Comparison of ENCODE assay signal across 13 cellular contexts in genomic region chr14:61512508-61512907, GRCh38.
DNase-seq lines count a peak whose midpoint lies in the region; ATAC-seq and TF ChIP-seq lines count a peak whose summit lies in the region.
"Had no signal": no experiment of that assay in that cellular context is flagged by ENCODE, and none has a peak within 500 bp of the region (broad histone marks: within the 10 kb centered on the region; RNA-seq: fewer than 3 reads in every experiment).

No MANE protein-coding gene starts in this region.

- no peaks in the 10 kb centered on the region for H3K79me2 ChIP-seq in smooth muscle cell (ENCODE audit: low read depth)

- peak overlapping the region; percentile 97 for H3K27ac Mint-ChIP-seq in activated CD4-positive, alpha-beta T cell treated with anti-CD3 and anti-CD28 coated beads for 36 hours
- peak overlapping the region; percentile 88 for H3K27ac Mint-ChIP-seq in activated T-helper 1 cell treated with anti-CD3 and anti-CD28 coated beads, Interleukin-12 subunit alpha, Interleukin-12 subunit beta, Interleukin-2, Interleukin-4 antibody, amounts not matched to agents 30 ng/mL and 10 ng/mL and 1 ng/mL, durations not matched to agents 14 hours and 24 hours and 36 hours
- H3K27ac Mint-ChIP-seq: dendritic cell treated with granulocyte-macrophage colony-stimulating factor and Interleukin-4, amounts not matched to agents 40 ng/mL and 50 ng/mL, for 4 days had no signal

- peak overlapping the region; percentile 71 for H3K27ac ChIP-seq in smooth muscle cell (ENCODE audit: low read depth)

- H3F3A ChIP-seq in smooth muscle cell (ENCODE audit: low read depth), result peaks cover 6% of the 10 kb centered on the region

- CTCF ChIA-PET in activated CD4-positive, alpha-beta T cell treated with anti-CD3 and anti-CD28 coated beads for 36 hours (lab: Charles Lee), result interaction anchor here (0.7 to 5.0 kb wide), 8 partner anchors 9 to 183 kb away, joined by 3 to 32 read pairs (median 4); partner anchors contain the start of gene HIF1A

- peak overlapping the region; percentile 24 for H3K9ac ChIP-seq in smooth muscle cell (ENCODE audit: low read depth)

- intact Hi-C loops in activated CD4-positive, alpha-beta T cell treated with anti-CD3 and anti-CD28 coated beads for 36 hours (cut with DNase I, micrococcal nuclease), result no loop called here
- intact Hi-C loops in activated T-helper 1 cell treated with anti-CD3 and anti-CD28 coated beads, Interleukin-12 subunit alpha, Interleukin-12 subunit beta, Interleukin-2, Interleukin-4 antibody, amounts not matched to agents 30 ng/mL and 10 ng/mL and 1 ng/mL, durations not matched to agents 14 hours and 24 hours and 36 hours (cut with micrococcal nuclease), result no loop called here

- H3K4me3 ChIP-seq in fibroblast of mammary gland (ENCODE audit: control insufficient read depth, low read depth, low read length), result no peak overlapping the region
- no peak overlapping the region for H3K4me3 ChIP-seq in smooth muscle cell

- H3K4me2 ChIP-seq in smooth muscle cell, result peak overlapping the region; percentile 46

- H3K4me3 Mint-ChIP-seq in activated CD4-positive, alpha-beta T cell treated with anti-CD3 and anti-CD28 coated beads for 36 hours, result peak overlapping the region; percentile 54
- peak overlapping the region; percentile 27 for H3K4me3 Mint-ChIP-seq in activated T-helper 1 cell treated with anti-CD3 and anti-CD28 coated beads, Interleukin-12 subunit alpha, Interleukin-12 subunit beta, Interleukin-2, Interleukin-4 antibody, amounts not matched to agents 30 ng/mL and 10 ng/mL and 1 ng/mL, durations not matched to agents 14 hours and 24 hours and 36 hours
- H3K4me3 Mint-ChIP-seq: dendritic cell treated with granulocyte-macrophage colony-stimulating factor and Interleukin-4, amounts not matched to agents 40 ng/mL and 50 ng/mL, for 4 days; H9 had no signal

- H2AFZ ChIP-seq in smooth muscle cell (ENCODE audit: low read depth), result no peak overlapping the region

- peaks cover 4% of the 10 kb centered on the region for H3K9me3 Mint-ChIP-seq in activated CD4-positive, alpha-beta T cell treated with anti-CD3 and anti-CD28 coated beads for 36 hours (ENCODE audit: low read depth)
- no peaks in the 10 kb centered on the region for H3K9me3 Mint-ChIP-seq in activated T-helper 1 cell treated with anti-CD3 and anti-CD28 coated beads, Interleukin-12 subunit alpha, Interleukin-12 subunit beta, Interleukin-2, Interleukin-4 antibody, amounts not matched to agents 30 ng/mL and 10 ng/mL and 1 ng/mL, durations not matched to agents 14 hours and 24 hours and 36 hours
- H3K9me3 Mint-ChIP-seq: dendritic cell treated with granulocyte-macrophage colony-stimulating factor and Interleukin-4, amounts not matched to agents 40 ng/mL and 50 ng/mL, for 4 days; H9; T-cell had no signal

- H3K9me3 ChIP-seq in smooth muscle cell (replicated peaks; ENCODE audit: low read depth), result no peaks in the 10 kb centered on the region

- H3K36me3 Mint-ChIP-seq in activated CD4-positive, alpha-beta T cell treated with anti-CD3 and anti-CD28 coated beads for 36 hours (ENCODE audit: low read depth), result peaks cover 50% of the 10 kb centered on the region
- H3K36me3 Mint-ChIP-seq in activated T-helper 1 cell treated with anti-CD3 and anti-CD28 coated beads, Interleukin-12 subunit alpha, Interleukin-12 subunit beta, Interleukin-2, Interleukin-4 antibody, amounts not matched to agents 30 ng/mL and 10 ng/mL and 1 ng/mL, durations not matched to agents 14 hours and 24 hours and 36 hours (ENCODE audit: low read depth), result peaks cover 49% of the 10 kb centered on the region

- no peaks in the 10 kb centered on the region for H3K27me3 ChIP-seq in smooth muscle cell (ENCODE audit: low read depth)

- H3K4me1 Mint-ChIP-seq in activated CD4-positive, alpha-beta T cell treated with anti-CD3 and anti-CD28 coated beads for 36 hours, result peaks cover 94% of the 10 kb centered on the region
- H3K4me1 Mint-ChIP-seq in activated T-helper 1 cell treated with anti-CD3 and anti-CD28 coated beads, Interleukin-12 subunit alpha, Interleukin-12 subunit beta, Interleukin-2, Interleukin-4 antibody, amounts not matched to agents 30 ng/mL and 10 ng/mL and 1 ng/mL, durations not matched to agents 14 hours and 24 hours and 36 hours (ENCODE audit: low read depth), result peaks cover 83% of the 10 kb centered on the region

- H3K4me1 ChIP-seq in smooth muscle cell (ENCODE audit: low read depth), result no peaks in the 10 kb centered on the region

- ATAC-seq in activated CD4-positive, alpha-beta T cell treated with anti-CD3 and anti-CD28 coated beads for 36 hours, result no peak
- ATAC-seq in GM18502 (IDR thresholded peaks at IDR 0.05; ENCODE audit: poor library complexity, unreplicated experiment), result no peak

- H3K36me3 ChIP-seq in smooth muscle cell (ENCODE audit: low read depth), result no peaks in the 10 kb centered on the region

- POLR2A ChIA-PET in activated CD4-positive, alpha-beta T cell treated with anti-CD3 and anti-CD28 coated beads for 36 hours (lab: Charles Lee), result interaction anchor here (0.6 to 3.9 kb wide), 8 partner anchors 10 to 325 kb away, joined by 3 to 23 read pairs (median 7); no protein-coding TSS in a partner anchor

- TF ChIP-seq CTCF in fibroblast of mammary gland (conservative IDR thresholded peaks at IDR 0.05; ENCODE audit: control insufficient read depth, insufficient read depth, low read depth, low read length), result no peak
- TF ChIP-seq CTCF in smooth muscle cell (IDR thresholded peaks at IDR 0.05; ENCODE audit: borderline replicate concordance, insufficient read depth, poor library complexity, severe bottlenecking), result no peak

- H3K27me3 Mint-ChIP-seq in activated CD4-positive, alpha-beta T cell treated with anti-CD3 and anti-CD28 coated beads for 36 hours, result no peaks in the 10 kb centered on the region
- no peaks in the 10 kb centered on the region for H3K27me3 Mint-ChIP-seq in activated T-helper 1 cell treated with anti-CD3 and anti-CD28 coated beads, Interleukin-12 subunit alpha, Interleukin-12 subunit beta, Interleukin-2, Interleukin-4 antibody, amounts not matched to agents 30 ng/mL and 10 ng/mL and 1 ng/mL, durations not matched to agents 14 hours and 24 hours and 36 hours (ENCODE audit: insufficient read depth)
- H3K27me3 Mint-ChIP-seq: dendritic cell treated with granulocyte-macrophage colony-stimulating factor and Interleukin-4, amounts not matched to agents 40 ng/mL and 50 ng/mL, for 4 days; T-cell had no signal

- no peaks in the 10 kb centered on the region for H4K20me1 ChIP-seq in smooth muscle cell (ENCODE audit: low read depth)

- DNase-seq in activated CD4-positive, alpha-beta T cell treated with anti-CD3 and anti-CD28 coated beads for 36 hours, result no peak
- DNase-seq in activated CD4-positive, alpha-beta T cell treated with anti-CD3 and anti-CD28 coated beads, Interleukin-2, amount 50 U/mL, for 4 hours, result no peak
- no peak for DNase-seq in activated T-helper 1 cell treated with anti-CD3 and anti-CD28 coated beads, Interleukin-12 subunit alpha, Interleukin-12 subunit beta, Interleukin-2, Interleukin-4 antibody, amounts not matched to agents 30 ng/mL and 10 ng/mL and 1 ng/mL, durations not matched to agents 14 hours and 24 hours and 36 hours (ENCODE audit: low spot score)
- DNase-seq in fibroblast of mammary gland (ENCODE audit: low read depth), result peak; percentile 87
- DNase-seq in smooth muscle cell (lab: John Stamatoyannopoulos, UW; ENCODE audit: unreplicated experiment), result no peak
- DNase-seq in NCI-H2227 treated with DMSO at 0.1 percent for 48 hours (lab: John Stamatoyannopoulos, UW), result no peak
- no peak for DNase-seq in stimulated activated naive CD4-positive, alpha-beta T cell (lab: John Stamatoyannopoulos, UW)
- DNase-seq: H9, Kasumi-1, NCI-H510A treated with DMSO at 0.1 percent for 48 hours, T-cell had no signal
